8 cellular contexts compared by ENCODE assay signal in genomic region chr2:121649402-121649651, GRCh38. TPM values are rescaled to one million over a fixed set of nuclear protein-coding genes. Genes with fewer than 3 reads are reported as not detected.
DNase-seq lines count a peak whose midpoint lies in the region; ATAC-seq, FAIRE-seq and TF ChIP-seq lines count a peak whose summit lies in the region.

TSS of gene CLASP1 (minus strand) at chr2:121649462. CDS start at chr2:121605895, 43,567 bp downstream.

- peak; percentile 95 for DNase-seq in NCI-H446 treated with DMSO at 0.1 percent for 48 hours (lab: John Stamatoyannopoulos, UW)
- DNase-seq in activated CD4-positive, CD25-positive, alpha-beta regulatory T cell treated with anti-CD3 and anti-CD28 coated beads, Interleukin-2, amount 50 U/mL, for 72 hours = peak; percentile 91
- peak; percentile 96 for DNase-seq in cerebellum (ENCODE audit: low spot score)
- DNase-seq in keratinocyte (ENCODE audit: low read depth, low spot score) = peak; percentile 77
- DNase-seq in stimulated activated CD4-positive, alpha-beta T cell treated with anti-CD3 and anti-CD28 coated beads, Interleukin-15, amount 100 ng/mL, for 48 hours (ENCODE audit: low read depth in 2 of 2) = peak; percentile 94 to 95

- no peaks in the 10 kb centered on the region for H3K36me3 ChIP-seq in ACC112 (ENCODE audit: insufficient read depth, low read length)
- H3K36me3 ChIP-seq in keratinocyte (ENCODE audit: control insufficient read depth in 2 of 2, extremely low read depth in 1 of 2, insufficient read depth in 2 of 2, low read length in 2 of 2) = no peaks in the 10 kb centered on the region

- no peaks in the 10 kb centered on the region for H3K27me3 ChIP-seq in ACC112 (ENCODE audit: insufficient read depth, low read length)
- H3K27me3 ChIP-seq in keratinocyte (ENCODE audit: control insufficient read depth, extremely low read depth, insufficient read depth, low read length) = no peaks in the 10 kb centered on the region

- H2AFZ ChIP-seq in ACC112 (ENCODE audit: low read length, unreplicated experiment) (peak within 1 kb of the TSS; percentile 82), keratinocyte (ENCODE audit: control insufficient read depth, low read length) (peak within 1 kb of the TSS; percentile 90)

- H3K79me2 ChIP-seq in ACC112 (ENCODE audit: control insufficient read depth, insufficient read depth, low read length, unreplicated experiment) (peaks cover 71% of the 10 kb centered on the region), keratinocyte (ENCODE audit: control insufficient read depth, insufficient read depth, low read length) (peaks cover 65% of the 10 kb centered on the region)

- no peaks in the 10 kb centered on the region for H3K9me3 ChIP-seq in keratinocyte (ENCODE audit: control insufficient read depth, low read depth, low read length)

- no peaks in the 10 kb centered on the region for H4K20me1 ChIP-seq in keratinocyte (ENCODE audit: control insufficient read depth, extremely low read depth, insufficient read depth, low read length)

- TF ChIP-seq CTCF in keratinocyte (optimal IDR thresholded peaks at IDR 0.05 in 1 of 3, IDR thresholded peaks at IDR 0.05 in 1 of 3, conservative IDR thresholded peaks at IDR 0.05 in 1 of 3; ENCODE audit: extremely low read depth in 1 of 3, insufficient read depth in 2 of 3, low read length in 3 of 3) = no peak

- peak within 1 kb of the TSS; percentile 99 for H3K4me2 ChIP-seq in keratinocyte (ENCODE audit: control insufficient read depth, extremely low read depth, insufficient read depth, low read depth, low read length)

- H3K9ac ChIP-seq in keratinocyte (ENCODE audit: control insufficient read depth, extremely low read depth, insufficient read depth, low read length) = peak within 1 kb of the TSS; percentile 94

- H3K27ac ChIP-seq in ACC112 (ENCODE audit: low read depth, low read length) (peak within 1 kb of the TSS; percentile 90), keratinocyte (ENCODE audit: control insufficient read depth, insufficient read depth, low read length) (peak within 1 kb of the TSS; percentile 96)

- H3K4me3 ChIP-seq in ACC112 (ENCODE audit: low read depth, low read length) = peak within 1 kb of the TSS; percentile 80
- peak within 1 kb of the TSS; percentile 84 to 93 (median 90) for H3K4me3 ChIP-seq in keratinocyte (ENCODE audit: control insufficient read depth in 2 of 3, extremely low read depth in 1 of 3, insufficient read depth in 2 of 3, low read depth in 1 of 3, low read length in 3 of 3)

- H3K4me1 ChIP-seq in ACC112 (ENCODE audit: control insufficient read depth, insufficient read depth, low read length, unreplicated experiment) (peaks cover 14% of the 10 kb centered on the region), keratinocyte (ENCODE audit: control insufficient read depth, extremely low read depth, insufficient read depth, low read length) (peaks cover 19% of the 10 kb centered on the region)

- no peaks in the 10 kb centered on the region for H3K9me1 ChIP-seq in keratinocyte (ENCODE audit: control insufficient read depth, extremely low read depth, insufficient read depth, low read length)

- peak; percentile 29 for FAIRE-seq in keratinocyte (lab: Jason Lieb, UNC)

- peak; percentile 78 for ATAC-seq in GM18870 (IDR thresholded peaks at IDR 0.05; ENCODE audit: unreplicated experiment)
- peak; percentile 90 for ATAC-seq in HG03135 (IDR thresholded peaks at IDR 0.05; ENCODE audit: unreplicated experiment)

- dilution Hi-C loops in keratinocyte (cut with MboI; ENCODE audit: extremely low pct_ligation_motif_present, low sequenced_read_pairs) = no loop called here

RNA-seq across cellular contexts. Expression of gene CLASP1, which starts in this region (rescaled TPM):
- 158 TPM for total RNA-seq in cerebellum
- 11.1 to 16.7 TPM (median 16.3 TPM) in 3 replicates for polyA plus RNA-seq in keratinocyte
- 48.7 TPM for polyA plus RNA-seq in keratinocyte (2011; ENCODE audit: low read depth)
- 15.7 and 17.9 TPM in 2 replicates for polyA plus RNA-seq in keratinocyte (2011; cell fraction: cytosol; rRNA removed)
- polyA plus RNA-seq in keratinocyte (2011; cell fraction: nucleus; rRNA removed) = 63.1 and 70.1 TPM in 2 replicates
- polyA plus RNA-seq in keratinocyte (2012; ENCODE audit: low replicate concordance) = 32.7 and 35.1 TPM in 2 replicates
- 49.9 to 95.4 TPM (median 60.2 TPM) in 3 replicates for polyA minus RNA-seq in keratinocyte
- 23.0 TPM for polyA minus RNA-seq in keratinocyte (2011; cell fraction: cytosol; rRNA and poly(A)+ RNA removed)
- polyA minus RNA-seq in keratinocyte (2011; cell fraction: nucleus; rRNA and poly(A)+ RNA removed) = 150 and 265 TPM in 2 replicates

Comparison
In these comparisons a context has a peak if more than half of its experiments do, and no peak if none do; other contexts are left out.
1. Peak in every context shown above with its lines: DNase-seq, ATAC-seq, H3K4me3 ChIP-seq and H3K27ac ChIP-seq.